Comparison of ENCODE assay signal across 36 cellular contexts in the genomic region with DNA sequence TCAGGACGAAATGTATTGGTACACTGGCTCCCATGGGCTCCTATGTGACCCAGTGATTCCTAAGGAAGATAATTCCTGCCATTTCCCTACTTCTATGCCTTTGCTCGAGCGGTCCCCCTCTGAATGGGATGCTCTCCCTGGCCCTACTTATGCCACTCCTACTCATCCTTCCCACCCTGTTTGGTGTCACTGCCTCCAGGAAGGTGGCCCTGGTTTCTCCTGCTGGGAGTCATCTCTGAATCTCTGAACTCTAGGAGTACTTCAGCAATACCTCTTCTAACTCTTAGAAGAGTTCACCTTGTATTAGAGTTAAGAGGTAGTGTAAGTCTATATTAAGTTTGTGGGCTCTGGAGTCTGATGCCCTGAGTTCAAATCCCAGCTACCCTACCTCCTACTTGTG. TPM values are rescaled to one million over a fixed set of nuclear protein-coding genes. Genes with fewer than 3 reads are reported as not detected.
"Had no signal": no experiment of that assay in that cellular context is flagged by ENCODE, and none has a peak within 500 bp of the region (broad histone marks: within the 10 kb centered on the region; RNA-seq: fewer than 3 reads in every experiment).

No MANE protein-coding gene starts in this region.

- H3K4me1 ChIP-seq: body of pancreas, breast epithelium had no signal

- DNase-seq: activated B cell treated with CpG ODN at 0.5 μM for 24 hours; activated CD4-positive, alpha-beta memory T cell treated with anti-CD3 and anti-CD28 coated beads for 36 hours; activated CD4-positive, alpha-beta T cell treated with anti-CD3 and anti-CD28 coated beads for 4 hours; activated CD4-positive, alpha-beta T cell treated with anti-CD3 and anti-CD28 coated beads, Interleukin-2, amount 10 ng/mL, durations not matched to agents 24 days and 14 days; activated CD4-positive, alpha-beta T cell treated with anti-CD3 and anti-CD28 coated beads, Interleukin-2, amount 50 U/mL, for 1 hour; activated CD4-positive, alpha-beta T cell treated with anti-CD3 and anti-CD28 coated beads, Interleukin-2, amount 50 U/mL, for 4 hours; activated CD4-positive, CD25-positive, alpha-beta regulatory T cell treated with anti-CD3 and anti-CD28 coated beads, Interleukin-2, amount 50 U/mL, for 72 hours; activated CD8-positive, alpha-beta memory T cell treated with anti-CD3 and anti-CD28 coated beads, Interleukin-2, amount 50 U/mL, for 4 hours; activated CD8-positive, alpha-beta T cell treated with anti-CD3 and anti-CD28 coated beads for 36 hours; activated effector memory CD4-positive, alpha-beta T cell treated with anti-CD3 and anti-CD28 coated beads, Interleukin-2, amount 50 U/mL, for 16 hours; activated gamma-delta T cell treated with Interleukin-2 at 50 U/mL for 16 hours; activated naive CD4-positive, alpha-beta T cell; activated naive CD4-positive, alpha-beta T cell treated with anti-CD3 and anti-CD28 coated beads for 36 hours; activated naive CD4-positive, alpha-beta T cell treated with anti-CD3 and anti-CD28 coated beads, Interleukin-2, amount 50 U/mL, for 16 hours; activated naive CD8-positive, alpha-beta T cell treated with anti-CD3 and anti-CD28 coated beads for 36 hours; activated T-cell treated with anti-CD3 and anti-CD28 coated beads for 4 hours; activated T-cell treated with anti-CD3 and anti-CD28 coated beads, Interleukin-2, amount 50 U/mL, for 1 hour; activated T-cell treated with anti-CD3 and anti-CD28 coated beads, Interleukin-2, amount 50 U/mL, for 4 hours; activated T-cell treated with anti-CD3 and anti-CD28 coated beads, Interleukin-2, amount 50 U/mL, for 72 hours; adrenal gland; amniotic stem cell; aorta; body of pancreas; brain microvascular endothelial cell; central memory CD4-positive, alpha-beta T cell; T-helper 2 cell; T-helper 9 cell had no signal

- H3K27me3 ChIP-seq: adrenal gland, body of pancreas, brain microvascular endothelial cell had no signal

- H3K9me3 ChIP-seq: adrenal gland, body of pancreas, breast epithelium had no signal

- H3K36me3 ChIP-seq: adrenal gland, brain microvascular endothelial cell, breast epithelium had no signal

- H3K27ac ChIP-seq: adrenal gland, body of pancreas, brain microvascular endothelial cell, breast epithelium, VCaP had no signal

- FAIRE-seq: astrocyte, colon, TTC549 had no signal

- ATAC-seq: activated CD8-positive, alpha-beta T cell treated with anti-CD3 and anti-CD28 coated beads for 36 hours; activated naive CD4-positive, alpha-beta T cell treated with anti-CD3 and anti-CD28 coated beads, Interleukin-2, amount 50 U/mL, for 72 hours; activated T-cell treated with anti-CD3 and anti-CD28 coated beads, Interleukin-2, amount 50 U/mL, for 4 hours; activated T-cell treated with anti-CD3 and anti-CD28 coated beads, Interleukin-2, amount 50 U/mL, for 72 hours; activated T-helper 17 cell treated with anti-CD3 and anti-CD28 coated beads, Interleukin-2, amount 50 U/mL, for 72 hours; body of pancreas had no signal

- H3K4me3 ChIP-seq: adrenal gland, body of pancreas, breast epithelium had no signal

RNA-seq across cellular contexts. Expression of gene LRRC55, which starts 35.5 kb away (rescaled TPM):
- total RNA-seq: activated B cell treated with CpG ODN at 0.5 μM for 24 hours; activated CD4-positive, alpha-beta memory T cell treated with anti-CD3 and anti-CD28 coated beads for 36 hours; activated CD4-positive, alpha-beta T cell treated with anti-CD3 and anti-CD28 coated beads, Interleukin-2, amount 10 ng/mL, durations not matched to agents 24 days and 14 days; activated CD8-positive, alpha-beta memory T cell treated with anti-CD3 and anti-CD28 coated beads for 36 hours; activated CD8-positive, alpha-beta T cell treated with anti-CD3 and anti-CD28 coated beads for 36 hours; activated naive CD4-positive, alpha-beta T cell treated with anti-CD3 and anti-CD28 coated beads for 36 hours; activated naive CD4-positive, alpha-beta T cell treated with anti-CD3 and anti-CD28 coated beads, Interleukin-2, amount 50 U/mL, for 72 hours; activated naive CD8-positive, alpha-beta T cell treated with anti-CD3 and anti-CD28 coated beads for 36 hours; activated T-cell treated with anti-CD3 and anti-CD28 coated beads, Interleukin-2, amount 50 U/mL, for 4 hours; activated T-cell treated with anti-CD3 and anti-CD28 coated beads, Interleukin-2, amount 50 U/mL, for 72 hours; activated T-helper 1 cell treated with anti-CD3 and anti-CD28 coated beads, Interleukin-12 subunit alpha, Interleukin-12 subunit beta, Interleukin-2, Interleukin-4 antibody, amounts not matched to agents 30 ng/mL and 10 ng/mL and 1 ng/mL, durations not matched to agents 14 hours and 24 hours and 36 hours; activated T-helper 17 cell treated with anti-CD3 and anti-CD28 coated beads, Interleukin-2, amount 50 U/mL, for 72 hours; astrocyte; body of pancreas; breast epithelium had no signal
